11 cellular contexts compared by ENCODE assay signal in the genomic region with DNA sequence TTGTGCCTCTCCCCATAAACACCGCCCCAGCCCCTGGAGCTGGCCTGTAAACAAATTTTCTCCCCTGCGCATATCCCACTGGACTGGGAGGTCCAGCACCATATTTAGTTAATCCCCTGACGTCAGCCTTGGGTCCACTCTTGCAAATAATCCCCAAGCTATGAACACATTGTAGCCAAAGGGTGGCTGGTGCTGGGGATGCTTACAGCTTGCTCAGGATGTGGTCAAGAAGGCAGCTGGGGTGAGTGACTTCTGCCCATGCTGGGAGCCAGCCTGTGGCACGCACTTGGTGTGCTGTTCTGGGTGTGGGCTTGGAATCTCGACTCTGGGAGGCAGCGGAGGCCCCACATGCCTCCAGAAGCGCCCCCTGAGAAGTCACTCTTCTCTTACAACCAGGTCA. TPM values are rescaled to one million over a fixed set of nuclear protein-coding genes. Genes with fewer than 3 reads are reported as not detected.
DNase-seq lines count a peak whose midpoint lies in the region; ATAC-seq, FAIRE-seq and TF ChIP-seq lines count a peak whose summit lies in the region.
"Had no signal": no experiment of that assay in that cellular context is flagged by ENCODE, and none has a peak within 500 bp of the region (broad histone marks: within the 10 kb centered on the region; RNA-seq: fewer than 3 reads in every experiment).

No MANE protein-coding gene starts in this region.

- WGBS in small intestine, 3 donors = 62 to 71% (median 69%) methylated on average over 7 of the region's 7 CpGs

- ATAC-seq in HG02938 (IDR thresholded peaks at IDR 0.05; ENCODE audit: unreplicated experiment) (no peak), HG03521 (IDR thresholded peaks at IDR 0.05; ENCODE audit: unreplicated experiment) (no peak)

- no peak overlapping the region for H3K9ac ChIP-seq in fibroblast of lung (ENCODE audit: insufficient read depth, low read length)
- H3K9ac ChIP-seq in skeletal muscle satellite cell (ENCODE audit: low read depth, low read length) = peak overlapping the region; percentile 95

- H3K4me1 ChIP-seq in fibroblast of lung (ENCODE audit: control insufficient read depth, extremely low read depth, insufficient read depth, low read length) = peaks cover 6% of the 10 kb centered on the region
- peaks cover 68% of the 10 kb centered on the region for H3K4me1 ChIP-seq in skeletal muscle satellite cell (ENCODE audit: control insufficient read depth, insufficient read depth, low read length)
- H3K4me1 ChIP-seq in small intestine (ENCODE audit: control insufficient read depth in 2 of 2, insufficient read depth in 1 of 2, low read depth in 1 of 2, low read length in 1 of 2) = no peaks in the 10 kb centered on the region

- no peak for TF ChIP-seq CTCF in fibroblast of lung (conservative IDR thresholded peaks at IDR 0.05 in 1 of 2, IDR thresholded peaks at IDR 0.05 in 1 of 2; ENCODE audit: low read depth in 1 of 2, low read length in 2 of 2)

- H3K4me3 ChIP-seq in fibroblast of lung (replicated peaks in 1 of 4; ENCODE audit: control extremely low read depth in 1 of 4, insufficient read depth in 1 of 4, low read depth in 3 of 4, low read length in 4 of 4) = no peak overlapping the region
- peak overlapping the region; percentile 23 for H3K4me3 ChIP-seq in skeletal muscle satellite cell (ENCODE audit: low read length)
- no peak overlapping the region for H3K4me3 ChIP-seq in small intestine (ENCODE audit: low read depth in 1 of 2, low read length in 2 of 2)
- H3K4me3 ChIP-seq: ovary had no signal

- no peaks in the 10 kb centered on the region for H4K20me1 ChIP-seq in fibroblast of lung (ENCODE audit: control insufficient read depth, extremely low read depth, insufficient read depth, low read length)

- no peak overlapping the region for H3K4me2 ChIP-seq in fibroblast of lung (ENCODE audit: extremely low read depth, insufficient read depth, low read length)
- peak overlapping the region; percentile 71 for H3K4me2 ChIP-seq in skeletal muscle satellite cell (ENCODE audit: low read length)

- H3K9me3 ChIP-seq in fibroblast of lung (ENCODE audit: control insufficient read depth, insufficient read depth, low read depth, low read length) (no peaks in the 10 kb centered on the region), skeletal muscle satellite cell (replicated peaks; ENCODE audit: low read length) (no peaks in the 10 kb centered on the region), small intestine (ENCODE audit: control insufficient read depth, low read depth) (no peaks in the 10 kb centered on the region)
- H3K9me3 ChIP-seq: ovary had no signal

- H3K27me3 ChIP-seq in fibroblast of lung (ENCODE audit: control insufficient read depth, insufficient read depth, low read length) (no peaks in the 10 kb centered on the region), skeletal muscle satellite cell (ENCODE audit: control insufficient read depth, insufficient read depth, low read length) (no peaks in the 10 kb centered on the region), small intestine (ENCODE audit: control insufficient read depth in 2 of 2, insufficient read depth in 2 of 2, low read length in 2 of 2) (no peaks in the 10 kb centered on the region)
- H3K27me3 ChIP-seq: ovary had no signal

- DNase-seq in GM04503 (ENCODE audit: low read depth) (peak; percentile 92), NCI-H226 (peak; percentile 61), fibroblast of lung (ENCODE audit: low read depth in 2 of 2) (peak; percentile 20 to 54), small intestine (no peak)
- no peak for DNase-seq in stimulated activated CD4-positive, alpha-beta T cell treated with anti-CD3 and anti-CD28 coated beads, Interleukin-4, amount 100 ng/mL, for 4 hours
- DNase-seq: DMS79, HFFc6, ovary had no signal

- no peak for FAIRE-seq in small intestine (lab: Jason Lieb, UNC)

- H3K27ac ChIP-seq in fibroblast of lung (ENCODE audit: insufficient read depth, low read length) (no peak overlapping the region), small intestine (ENCODE audit: low read depth in 1 of 2, low read length in 1 of 2) (no peak overlapping the region)
- H3K27ac ChIP-seq: ovary had no signal

- H3K36me3 ChIP-seq in fibroblast of lung (ENCODE audit: control insufficient read depth, insufficient read depth, low read length) (no peaks in the 10 kb centered on the region), skeletal muscle satellite cell (ENCODE audit: insufficient read depth, low read length) (peaks cover 12% of the 10 kb centered on the region), small intestine (ENCODE audit: control insufficient read depth in 2 of 2, insufficient read depth in 2 of 2, low read length in 2 of 2) (no peaks in the 10 kb centered on the region)
- H3K36me3 ChIP-seq: ovary had no signal

- no peak overlapping the region for H2AFZ ChIP-seq in fibroblast of lung (ENCODE audit: low read length)

- H3K79me2 ChIP-seq in fibroblast of lung (ENCODE audit: control insufficient read depth, insufficient read depth, low read length) = no peaks in the 10 kb centered on the region

RNA-seq across cellular contexts. Expression of a gene that starts 32.1 kb away (rescaled TPM):
- total RNA-seq in fibroblast of lung = under 0.01 TPM in 1 of 2 replicates, not detected in the other
- polyA plus RNA-seq in fibroblast of lung (0.19 and 0.82 TPM in 2 replicates), small intestine (1 to 10 TPM; 1.1 to 5.5 (median 1.4) TPM)
- 0.03 and 0.37 TPM in 2 replicates for polyA plus RNA-seq in fibroblast of lung (2012)
- polyA minus RNA-seq in fibroblast of lung (ENCODE audit: low replicate concordance) = 18.0 TPM in 1 of 2 replicates, not detected in the other
- total RNA-seq in skeletal muscle satellite cell (2012; rRNA removed) = 0.51 and 1.5 TPM in 2 replicates
- total RNA-seq: HFFc6 had no signal

Comparison
In these comparisons a context has a peak if more than half of its experiments do, and no peak if none do; other contexts are left out.
1. DNase-seq: peak in GM04503 (single experiment), NCI-H226 (single experiment) and fibroblast of lung (2 of 2); none in stimulated activated CD4-positive, alpha-beta T cell treated with anti-CD3 and anti-CD28 coated beads, Interleukin-4, amount 100 ng/mL, for 4 hours (0 of 2) and small intestine (single experiment).